25 cellular contexts compared by ENCODE assay signal in genomic region chr12:127130506-127131100, GRCh38.
"Had no signal": no experiment of that assay in that cellular context is flagged by ENCODE, and none has a peak within 500 bp of the region (broad histone marks: within the 10 kb centered on the region; RNA-seq: fewer than 3 reads in every experiment).

No MANE protein-coding gene starts in this region.

- ATAC-seq: heart right ventricle; left ventricle myocardium superior; naive thymus-derived CD8-positive, alpha-beta T cell; psoas muscle; right cardiac atrium; stimulated activated naive B cell treated with anti-CD40 and anti-IgM and Interleukin-4, amounts not matched to agents 10 μg/mL and 1 μg/mL and 100 μg/mL, for 72 hours; upper lobe of right lung had no signal

- DNase-seq: activated CD4-positive, alpha-beta T cell treated with anti-CD3 and anti-CD28 coated beads, Interleukin-2, amount 50 U/mL, for 1 hour; activated CD8-positive, alpha-beta memory T cell treated with anti-CD3 and anti-CD28 coated beads, Interleukin-2, amount 50 U/mL, for 48 hours; activated effector memory CD4-positive, alpha-beta T cell treated with Interleukin-2 at 50 U/mL for 16 hours; activated naive CD4-positive, alpha-beta T cell treated with anti-CD3 and anti-CD28 coated beads, Interleukin-2, amount 50 U/mL, for 16 hours; activated T-cell treated with anti-CD3 and anti-CD28 coated beads, Interleukin-2, amount 50 U/mL, for 48 hours; cerebellar nuclear complex; cortex of kidney; erythroblast; heart right ventricle; immature natural killer cell; kidney glomerular epithelial cell; left ventricle myocardium superior; mesenchymal stem cell; naive thymus-derived CD8-positive, alpha-beta T cell; ovary; psoas muscle; right cardiac atrium; spleen; stimulated activated CD4-positive, alpha-beta T cell treated with anti-CD3 and anti-CD28 coated beads, Interleukin-4, amount 100 ng/mL, for 4 hours; stimulated activated naive B cell treated with anti-CD40 and anti-IgM and Interleukin-4, amounts not matched to agents 10 μg/mL and 1 μg/mL and 100 μg/mL, for 72 hours; T-helper 1 cell; T1000; upper lobe of right lung had no signal

- H3K4me1 Mint-ChIP-seq: immature natural killer cell; naive thymus-derived CD8-positive, alpha-beta T cell; stimulated activated naive B cell treated with anti-CD40 and anti-IgM and Interleukin-4, amounts not matched to agents 10 μg/mL and 1 μg/mL and 100 μg/mL, for 72 hours had no signal

- H3K4me1 ChIP-seq: ascending aorta, psoas muscle, spleen, upper lobe of right lung had no signal

- H3K27ac Mint-ChIP-seq: immature natural killer cell; naive thymus-derived CD8-positive, alpha-beta T cell; stimulated activated naive B cell treated with anti-CD40 and anti-IgM and Interleukin-4, amounts not matched to agents 10 μg/mL and 1 μg/mL and 100 μg/mL, for 72 hours had no signal

- H3K4me3 ChIP-seq: ascending aorta, heart right ventricle, ovary, psoas muscle, spleen, upper lobe of right lung had no signal

- H3K27me3 Mint-ChIP-seq: stimulated activated naive B cell treated with anti-CD40 and anti-IgM and Interleukin-4, amounts not matched to agents 10 μg/mL and 1 μg/mL and 100 μg/mL, for 72 hours had no signal

- H3K36me3 Mint-ChIP-seq: immature natural killer cell; stimulated activated naive B cell treated with anti-CD40 and anti-IgM and Interleukin-4, amounts not matched to agents 10 μg/mL and 1 μg/mL and 100 μg/mL, for 72 hours had no signal

- FAIRE-seq: bronchial epithelial cell had no signal

- H3K36me3 ChIP-seq: ascending aorta, heart right ventricle, ovary, spleen, upper lobe of right lung had no signal

- H3K27me3 ChIP-seq: ascending aorta, ovary, spleen had no signal

- H3K27ac ChIP-seq: ascending aorta, heart right ventricle, ovary, psoas muscle, spleen, upper lobe of right lung had no signal

- H3K4me3 Mint-ChIP-seq: immature natural killer cell; naive thymus-derived CD8-positive, alpha-beta T cell; stimulated activated naive B cell treated with anti-CD40 and anti-IgM and Interleukin-4, amounts not matched to agents 10 μg/mL and 1 μg/mL and 100 μg/mL, for 72 hours had no signal

- H3K9me3 ChIP-seq: ascending aorta, ovary, upper lobe of right lung had no signal
